In the genomic region with DNA sequence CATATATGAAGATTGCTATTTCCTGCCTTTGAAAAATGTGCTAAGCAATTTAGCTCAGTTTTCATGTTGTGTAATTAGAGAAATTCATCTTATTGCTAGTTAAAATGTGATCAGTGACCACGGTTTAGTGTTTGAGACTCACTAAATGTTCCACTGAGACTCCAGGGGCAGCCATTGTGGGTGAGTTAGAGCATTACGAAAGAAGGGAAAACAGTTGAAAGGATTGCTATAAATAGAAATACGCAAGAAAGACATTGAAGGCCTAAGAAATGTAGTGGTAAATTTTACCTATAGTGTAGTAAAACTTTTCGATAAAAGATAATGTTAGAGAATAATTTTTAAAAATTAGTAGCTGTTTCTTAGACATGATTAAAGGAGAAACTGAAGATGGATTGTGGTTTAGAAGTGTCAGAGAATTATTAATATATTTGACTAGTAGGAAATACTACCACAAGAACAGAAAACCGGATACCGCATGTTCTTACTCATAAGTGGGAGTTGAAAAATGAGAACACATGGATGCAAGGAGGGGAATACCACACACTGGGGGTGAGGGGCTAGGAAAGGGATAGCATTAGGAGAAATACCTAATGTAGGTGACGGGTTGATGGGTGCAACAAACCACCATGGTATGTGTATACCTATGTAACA, we compare ENCODE assay signal across 19 cellular contexts.
A peak's percentile ranks its signal among the peaks of the same experiment; 100 is the strongest.
DNase-seq lines count a peak whose midpoint lies in the region; ATAC-seq and TF ChIP-seq lines count a peak whose summit lies in the region.
"Had no signal": no experiment of that assay in that cellular context is flagged by ENCODE, and none has a peak within 500 bp of the region (broad histone marks: within the 10 kb centered on the region; RNA-seq: fewer than 3 reads in every experiment).

No MANE protein-coding gene starts in this region.

- no peak overlapping the region for H3K9ac ChIP-seq in SK-N-MC (ENCODE audit: insufficient read length)

- H3K36me3 ChIP-seq in SK-N-MC (ENCODE audit: insufficient read depth, low read length) (no peaks in the 10 kb centered on the region), left ventricle myocardium inferior (no peaks in the 10 kb centered on the region)
- H3K36me3 ChIP-seq: heart left ventricle, lower lobe of right lung, spleen, transverse colon had no signal

- H3K4me3 ChIP-seq in SK-N-MC (no peak overlapping the region), skeletal muscle cell (ENCODE audit: low read depth, low read length) (no peak overlapping the region), left ventricle myocardium inferior (no peak overlapping the region)
- H3K4me3 ChIP-seq: heart left ventricle, lower lobe of right lung, psoas muscle, spleen, transverse colon had no signal

- H3K9me3 ChIP-seq in SK-N-MC (ENCODE audit: low read depth, low read length) (0 out of 2 replicates have a peak, but pooled peaks cover 3% of the 10 kb centered on the region), left ventricle myocardium inferior (replicated peaks) (peaks cover 20% of the 10 kb centered on the region)
- H3K9me3 ChIP-seq: transverse colon had no signal

- no peaks in the 10 kb centered on the region for H3K27me3 ChIP-seq in left ventricle myocardium inferior (ENCODE audit: low read depth)
- H3K27me3 ChIP-seq: heart left ventricle, spleen, transverse colon had no signal

- intact Hi-C loops in Right ventricle myocardium inferior (cut with DNase I) (no loop called here), left ventricle myocardium inferior (cut with micrococcal nuclease) (no loop called here)

- TF ChIP-seq CTCF in left ventricle myocardium inferior (IDR thresholded peaks at IDR 0.05; ENCODE audit: borderline replicate concordance): no peak

- DNase-seq in SK-N-MC (ENCODE audit: low read depth, low spot score) (no peak), skeletal muscle cell (ENCODE audit: low read depth) (peak; percentile 13), Right ventricle myocardium inferior (ENCODE audit: missing footprints) (no peak), T-helper 9 cell (no peak), left ventricle myocardium inferior (no peak)
- DNase-seq: activated T-cell treated with anti-CD3 and anti-CD28 coated beads, Interleukin-2, amount 50 U/mL, for 72 hours; GDM1; heart left ventricle; lower lobe of right lung; NCI-H1417; psoas muscle; spleen; T-helper 1 cell; transverse colon had no signal

- H3K27ac ChIP-seq in SK-N-MC (peak overlapping the region; percentile 43; the same call in 1 of the 2 replicates), left ventricle myocardium inferior (replicated peaks) (no peak overlapping the region)
- H3K27ac ChIP-seq: heart left ventricle, lower lobe of right lung, psoas muscle, spleen, transverse colon had no signal

- peak; percentile 60 for ATAC-seq in GM21423 (IDR thresholded peaks at IDR 0.05; ENCODE audit: unreplicated experiment)
- peak; percentile 79 for ATAC-seq in HG03432 (IDR thresholded peaks at IDR 0.05; ENCODE audit: unreplicated experiment)
- ATAC-seq in Right ventricle myocardium inferior: no peak
- ATAC-seq in HG02610 (IDR thresholded peaks at IDR 0.05; ENCODE audit: unreplicated experiment): no peak
- ATAC-seq: activated T-cell treated with anti-CD3 and anti-CD28 coated beads, Interleukin-2, amount 50 U/mL, for 72 hours; heart left ventricle; lower lobe of right lung; psoas muscle; stimulated activated memory B cell treated with anti-CD40 and anti-IgM and Interleukin-4, amounts not matched to agents 10 μg/mL and 1 μg/mL and 100 μg/mL, for 72 hours; WTC11 had no signal

- H3K4me1 ChIP-seq in left ventricle myocardium inferior: no peaks in the 10 kb centered on the region
- H3K4me1 ChIP-seq: heart left ventricle, lower lobe of right lung, psoas muscle, spleen, transverse colon had no signal

Comparison
In these comparisons a context has a peak if more than half of its experiments do, and no peak if none do; other contexts are left out.
1. ATAC-seq: peak in GM21423 (single experiment) and HG03432 (single experiment); none in Right ventricle myocardium inferior (single experiment) and HG02610 (single experiment).